ENCODE assay signal across 1 cellular context in genomic region chr17:42566873-42567573, GRCh38.
A peak's percentile ranks its signal among the peaks of the same experiment; 100 is the strongest.
TF ChIP-seq lines count a peak whose summit lies in the region.

MLX (plus strand) TSS chr17:42567100; CDS start chr17:42567125, 25 bp downstream.

TF ChIP-seq in HEK293, 187 proteins besides CTCF, POLR2A, EP300 and RAD21 (continued from another document and continues in another):
- peak; percentile 93 for TF ChIP-seq ZBTB6 (tag by site-specific recombination; IDR thresholded peaks at IDR 0.05)
- TF ChIP-seq ELK4 (IDR thresholded peaks at IDR 0.05; ENCODE audit: borderline replicate concordance, low read depth, low read length): 0 out of 2 replicates have a peak, but pooled peaks have one; percentile 43
- peak; percentile 63 for TF ChIP-seq ZNF629 (tag by site-specific recombination; IDR thresholded peaks at IDR 0.05)
- TF ChIP-seq YY1 (tag by site-specific recombination; IDR thresholded peaks at IDR 0.05): peak; percentile 37
- TF ChIP-seq ZNF76 (tag by site-specific recombination; IDR thresholded peaks at IDR 0.05; ENCODE audit: borderline replicate concordance, low read depth): peak; percentile 71; the same call in 1 of the 2 replicates
- TF ChIP-seq GLI4 (tag by site-specific recombination; IDR thresholded peaks at IDR 0.05): peak; percentile 58; the same call in 1 of the 2 replicates
- no peak for TF ChIP-seq IKZF3 (tag by site-specific recombination; IDR thresholded peaks at IDR 0.05)
- peak; percentile 75 for TF ChIP-seq SP7 (tag by site-specific recombination; IDR thresholded peaks at IDR 0.05)
- no peak for TF ChIP-seq ZNF280D (tag by site-specific recombination; IDR thresholded peaks at IDR 0.05)
- TF ChIP-seq GLIS1 (tag by site-specific recombination; IDR thresholded peaks at IDR 0.05): peak; percentile 94
- no peak for TF ChIP-seq ZNF311 (tag by site-specific recombination; IDR thresholded peaks at IDR 0.05; ENCODE audit: borderline replicate concordance)
- peak; percentile 80 for TF ChIP-seq ZFHX2 (tag by site-specific recombination; conservative IDR thresholded peaks at IDR 0.05)
- 0 out of 2 replicates have a peak, but pooled peaks have one; percentile 39 for TF ChIP-seq ZNF10 (tag by site-specific recombination; IDR thresholded peaks at IDR 0.05)
- peak; percentile 72 for TF ChIP-seq ZNF398 (tag by site-specific recombination; IDR thresholded peaks at IDR 0.05)
- TF ChIP-seq PRDM10 (tag by site-specific recombination; IDR thresholded peaks at IDR 0.05): peak; percentile 97
- peak; percentile 43; the same call in 1 of the 2 replicates for TF ChIP-seq ZNF501 (tag by site-specific recombination; IDR thresholded peaks at IDR 0.05)
- no peak for TF ChIP-seq ZNF529 (tag by site-specific recombination; IDR thresholded peaks at IDR 0.05; ENCODE audit: insufficient replicate concordance)
- TF ChIP-seq ZNF404 (tag by site-specific recombination; IDR thresholded peaks at IDR 0.05): no peak
- TF ChIP-seq PRDM4 (tag by site-specific recombination; IDR thresholded peaks at IDR 0.05): 0 out of 2 replicates have a peak, but pooled peaks have one; percentile 6
- no peak for TF ChIP-seq ZNF280C (tag by site-specific recombination; IDR thresholded peaks at IDR 0.05)
- peak; percentile 53; the same call in 1 of the 2 replicates for TF ChIP-seq ZBTB10 (tag by site-specific recombination; IDR thresholded peaks at IDR 0.05)
- peak; percentile 68 for TF ChIP-seq ZBTB20 (tag by site-specific recombination; IDR thresholded peaks at IDR 0.05)
- 0 out of 2 replicates have a peak, but pooled peaks have one; percentile 17 for TF ChIP-seq ZBTB44 (tag by site-specific recombination; IDR thresholded peaks at IDR 0.05)
- no peak for TF ChIP-seq ZSCAN16 (tag by site-specific recombination; IDR thresholded peaks at IDR 0.05)
- TF ChIP-seq ZBTB17 (tag by site-specific recombination; IDR thresholded peaks at IDR 0.05): peak; percentile 4; the same call in 1 of the 2 replicates
- 0 out of 2 replicates have a peak, but pooled peaks have one; percentile 39 for TF ChIP-seq KLF10 (tag by site-specific recombination; IDR thresholded peaks at IDR 0.05)
- TF ChIP-seq HIC1 (tag by site-specific recombination; IDR thresholded peaks at IDR 0.05): peak; percentile 99
